In genomic region chr10:114715171-114715670, GRCh38 we compare ENCODE assay signal across 15 cellular contexts. TPM values are rescaled to one million over a fixed set of nuclear protein-coding genes. Genes with fewer than 3 reads are reported as not detected.
DNase-seq lines count a peak whose midpoint lies in the region; ATAC-seq and TF ChIP-seq lines count a peak whose summit lies in the region.
"Had no signal": no experiment of that assay in that cellular context is flagged by ENCODE, and none has a peak within 500 bp of the region (broad histone marks: within the 10 kb centered on the region; RNA-seq: fewer than 3 reads in every experiment).

No MANE protein-coding gene starts in this region.

- H3K27me3 Mint-ChIP-seq in nephron progenitor cell (ENCODE audit: low read depth, poor library complexity), result no peaks in the 10 kb centered on the region
- H3K27me3 Mint-ChIP-seq: central memory CD8-positive, alpha-beta T cell had no signal

- CTCF ChIA-PET in AG04449 (lab: Yijun Ruan, JAX), result interaction anchor here (1.1 kb wide), 1 partner anchor 11 kb away, joined by 3 read pairs; no protein-coding TSS in a partner anchor
- CTCF ChIA-PET in PC-9 (lab: Charles Lee), result interaction anchor here (0.6 kb wide), 1 partner anchor 69 kb away, joined by 6 read pairs; no protein-coding TSS in a partner anchor

- no peaks in the 10 kb centered on the region for H4K20me1 ChIP-seq in PC-9 (ENCODE audit: insufficient read depth)
- H4K20me1 ChIP-seq: BLaER1 had no signal

- no TSS peak for BruUV-seq in PC-9 (replicated peaks; lab: Mats Ljungman, UMichigan)

- H3K27ac ChIP-seq in PC-9, result peak overlapping the region; percentile 52; the same call in 1 of the 2 replicates
- peak overlapping the region in 3 of 4 donors; percentile 32 to 54 (median 38) for H3K27ac ChIP-seq in esophagus squamous epithelium
- H3K27ac ChIP-seq: BLaER1 had no signal

- WGBS in esophagus squamous epithelium, 2 donors, result 36 to 48% methylated on average over 7 of the region's 7 CpGs

- no peak for ATAC-seq in GM21367 (IDR thresholded peaks at IDR 0.05; ENCODE audit: unreplicated experiment)
- ATAC-seq: stimulated activated naive B cell treated with anti-CD40 and anti-IgM and Interleukin-4, amounts not matched to agents 10 μg/mL and 1 μg/mL and 100 μg/mL, for 72 hours had no signal

- no peaks in the 10 kb centered on the region for H3K9me2 ChIP-seq in PC-9 (ENCODE audit: insufficient read depth)

- H3F3A ChIP-seq in PC-9 (ENCODE audit: insufficient read depth, low read depth), result peaks cover 7% of the 10 kb centered on the region; the same call in 1 of the 2 replicates

- H3K27me3 ChIP-seq in PC-9 (ENCODE audit: insufficient read depth, low read depth) (no peaks in the 10 kb centered on the region), esophagus squamous epithelium (no peaks in the 10 kb centered on the region)
- H3K27me3 ChIP-seq: BLaER1 had no signal

- no peak overlapping the region for H2AFZ ChIP-seq in PC-9

- H3K4me1 ChIP-seq in PC-9 (replicated peaks; ENCODE audit: insufficient read depth) (peaks cover 54% of the 10 kb centered on the region), esophagus squamous epithelium (peaks cover 10 to 16% (median 12%) of the 10 kb centered on the region in 3 donors)
- H3K4me1 ChIP-seq: BLaER1 had no signal

- no peaks in the 10 kb centered on the region for H3K9me3 Mint-ChIP-seq in nephron progenitor cell
- H3K9me3 Mint-ChIP-seq: central memory CD8-positive, alpha-beta T cell; stimulated activated naive B cell treated with anti-CD40 and anti-IgM and Interleukin-4, amounts not matched to agents 10 μg/mL and 1 μg/mL and 100 μg/mL, for 72 hours had no signal

- intact Hi-C loops in PC-9 (cut with micrococcal nuclease; ENCODE audit: unreplicated experiment) (loop anchor here (2.0 to 5.0 kb wide), 3 partner anchors 37 to 90 kb away; no protein-coding TSS in a partner anchor), esophagus squamous epithelium (cut with DNase I) (no loop called here)

- H3K4me3 Mint-ChIP-seq in nephron progenitor cell, result peak overlapping the region; percentile 52
- H3K4me3 Mint-ChIP-seq: central memory CD8-positive, alpha-beta T cell; stimulated activated naive B cell treated with anti-CD40 and anti-IgM and Interleukin-4, amounts not matched to agents 10 μg/mL and 1 μg/mL and 100 μg/mL, for 72 hours had no signal

- H3K4me3 ChIP-seq in AG04449 (ENCODE audit: low read depth, low read length) (peak overlapping the region; percentile 12; the same call in 1 of the 2 replicates), PC-9 (no peak overlapping the region), esophagus squamous epithelium (no peak overlapping the region)
- H3K4me3 ChIP-seq: BLaER1 had no signal

- peak overlapping the region; percentile 54 for H3K27ac Mint-ChIP-seq in nephron progenitor cell
- H3K27ac Mint-ChIP-seq: stimulated activated naive B cell treated with anti-CD40 and anti-IgM and Interleukin-4, amounts not matched to agents 10 μg/mL and 1 μg/mL and 100 μg/mL, for 72 hours had no signal

- H3K4me1 Mint-ChIP-seq in nephron progenitor cell, result peaks cover 66% of the 10 kb centered on the region
- H3K4me1 Mint-ChIP-seq: central memory CD8-positive, alpha-beta T cell; stimulated activated naive B cell treated with anti-CD40 and anti-IgM and Interleukin-4, amounts not matched to agents 10 μg/mL and 1 μg/mL and 100 μg/mL, for 72 hours had no signal

- TF ChIP-seq CTCF in AG04449 (IDR thresholded peaks at IDR 0.05; ENCODE audit: insufficient read depth, low read length, missing control alignments), result no peak
- no peak for TF ChIP-seq CTCF in PC-9 (conservative IDR thresholded peaks at IDR 0.05)
- TF ChIP-seq CTCF in esophagus squamous epithelium (IDR thresholded peaks at IDR 0.05), result no peak
- TF ChIP-seq CTCF in nephron progenitor cell (IDR thresholded peaks at IDR 0.05), result no peak

- no peaks in the 10 kb centered on the region for H3K36me3 Mint-ChIP-seq in nephron progenitor cell (ENCODE audit: low read depth)
- H3K36me3 Mint-ChIP-seq: stimulated activated naive B cell treated with anti-CD40 and anti-IgM and Interleukin-4, amounts not matched to agents 10 μg/mL and 1 μg/mL and 100 μg/mL, for 72 hours had no signal

- H3K79me2 ChIP-seq in PC-9 (ENCODE audit: low read depth), result no peaks in the 10 kb centered on the region

- H3K36me3 ChIP-seq in PC-9 (ENCODE audit: low read depth), result no peaks in the 10 kb centered on the region
- H3K36me3 ChIP-seq in esophagus squamous epithelium, result no peaks in the 10 kb centered on the region
- H3K36me3 ChIP-seq: BLaER1 had no signal

- no peak for DNase-seq in AG04449 (ENCODE audit: low read depth, low spot score)
- peak; percentile 22 to 50 for DNase-seq in PC-9
- DNase-seq in esophagus squamous epithelium (lab: John Stamatoyannopoulos, UW), result no peak
- no peak for DNase-seq in nephron progenitor cell
- no peak for DNase-seq in NCI-H1048 (lab: John Stamatoyannopoulos, UW)
- DNase-seq in activated CD4-positive, alpha-beta T cell treated with anti-CD3 and anti-CD28 coated beads, Interleukin-2, amount 50 U/mL, for 1 hour, result no peak
- DNase-seq in SIG-M5 (lab: John Stamatoyannopoulos, UW), result no peak
- DNase-seq: activated T-cell treated with anti-CD3 and anti-CD28 coated beads, Interleukin-2, amount 50 U/mL, for 1 hour; head of caudate nucleus; NCI-H2107; RPMI8226; stimulated activated naive B cell treated with anti-CD40 and anti-IgM and Interleukin-4, amounts not matched to agents 10 μg/mL and 1 μg/mL and 100 μg/mL, for 72 hours had no signal

- H3K4me2 ChIP-seq in PC-9, result peak overlapping the region; percentile 65
- H3K4me2 ChIP-seq: BLaER1 had no signal

- no peak for TF ChIP-seq POLR2A in esophagus squamous epithelium (IDR thresholded peaks at IDR 0.05)

- POLR2A ChIA-PET in AG04449 (lab: Yijun Ruan, JAX), result no interaction called here
- POLR2A ChIA-PET in PC-9 (lab: Charles Lee; ENCODE audit: unreplicated experiment), result interaction anchor here (0.5 kb wide), 1 partner anchor 60 kb away, joined by 3 read pairs; no protein-coding TSS in a partner anchor

- H3K9me3 ChIP-seq in PC-9 (ENCODE audit: insufficient read depth, low read depth), result no peaks in the 10 kb centered on the region
- H3K9me3 ChIP-seq in esophagus squamous epithelium, result no peaks in the 10 kb centered on the region
- H3K9me3 ChIP-seq: BLaER1 had no signal

RNA-seq across cellular contexts. Expression of gene ABLIM1, which starts 57.1 kb away (rescaled TPM):
- total RNA-seq in PC-9 (2021) (63.1 and 68.7 TPM in 2 replicates), esophagus squamous epithelium (100 to 1,000 TPM; 185 to 345 (median 304) TPM)

Comparison
In these comparisons a context has a peak if more than half of its experiments do, and no peak if none do; other contexts are left out.
1. DNase-seq: peak in PC-9 (2 of 2); none in AG04449 (single experiment), esophagus squamous epithelium (single experiment), nephron progenitor cell (single experiment), NCI-H1048 (single experiment), activated CD4-positive, alpha-beta T cell treated with anti-CD3 and anti-CD28 coated beads, Interleukin-2, amount 50 U/mL, for 1 hour (single experiment) and SIG-M5 (single experiment).